In genomic region chr12:121124402-121125109, GRCh38 we compare ENCODE assay signal across 9 cellular contexts. TPM values are rescaled to one million over a fixed set of nuclear protein-coding genes. Genes with fewer than 3 reads are reported as not detected.
A peak's percentile ranks its signal among the peaks of the same experiment; 100 is the strongest.
DNase-seq lines count a peak whose midpoint lies in the region; ATAC-seq, FAIRE-seq and TF ChIP-seq lines count a peak whose summit lies in the region.
"Had no signal": no experiment of that assay in that cellular context is flagged by ENCODE, and none has a peak within 500 bp of the region (broad histone marks: within the 10 kb centered on the region; RNA-seq: fewer than 3 reads in every experiment).

No MANE protein-coding gene starts in this region.

- H3K36me3 ChIP-seq in BLaER1 (no peaks in the 10 kb centered on the region; the same call in 1 of the 2 replicates), astrocyte (ENCODE audit: insufficient read depth, low read length) (no peaks in the 10 kb centered on the region)

- no peak for TF ChIP-seq CTCF in astrocyte (IDR thresholded peaks at IDR 0.05; ENCODE audit: insufficient read depth, low read depth, low read length)

- no peak for ATAC-seq in GM21367 (IDR thresholded peaks at IDR 0.05; ENCODE audit: unreplicated experiment)

- peak; percentile 76 for FAIRE-seq in astrocyte (lab: Jason Lieb, UNC)

- DNase-seq in HT1080 (ENCODE audit: low read depth) (peak; percentile 93), astrocyte (ENCODE audit: low read depth) (peak; percentile 92), kidney tubule cell (ENCODE audit: low spot score) (peak; percentile 100), SKM-1 treated with dmso at 0.1 percent for 144 hours (lab: John Stamatoyannopoulos, UW; ENCODE audit: unreplicated experiment) (no peak), ecto neural progenitor cell (ENCODE audit: low spot score) (no peak)
- no peak for DNase-seq in activated CD8-positive, alpha-beta memory T cell treated with anti-CD3 and anti-CD28 coated beads, Interleukin-2, amount 50 U/mL, for 4 hours

- H3K4me2 ChIP-seq in BLaER1 (peak overlapping the region; percentile 5; the same call in 1 of the 2 replicates), astrocyte (ENCODE audit: low read length) (peak overlapping the region; percentile 44)

- H3K4me1 ChIP-seq in BLaER1 = peaks cover 64% of the 10 kb centered on the region
- peaks cover 5% of the 10 kb centered on the region for H3K4me1 ChIP-seq in astrocyte (ENCODE audit: insufficient read depth, low read length)

- no peak overlapping the region for H2AFZ ChIP-seq in astrocyte (ENCODE audit: low read depth, low read length)

- H3K27me3 ChIP-seq in BLaER1 (no peaks in the 10 kb centered on the region), astrocyte (ENCODE audit: insufficient read depth, low read length) (peaks cover 25% of the 10 kb centered on the region)

- no peaks in the 10 kb centered on the region for H3K9me3 ChIP-seq in BLaER1
- H3K9me3 ChIP-seq in astrocyte (ENCODE audit: insufficient read depth, low read depth, low read length) = no peaks in the 10 kb centered on the region

- H3K27ac Mint-ChIP-seq in astrocyte (ENCODE audit: unreplicated experiment) = peak overlapping the region; percentile 92

- H4K20me1 ChIP-seq in BLaER1 (no peaks in the 10 kb centered on the region), astrocyte (ENCODE audit: insufficient read depth, low read length) (no peaks in the 10 kb centered on the region)

- H3K4me1 Mint-ChIP-seq in astrocyte (ENCODE audit: low read depth, unreplicated experiment) = peaks cover 11% of the 10 kb centered on the region

- H3K9ac ChIP-seq in BLaER1 = no peak overlapping the region
- no peak overlapping the region for H3K9ac ChIP-seq in astrocyte (ENCODE audit: low read length)

- peaks cover 28% of the 10 kb centered on the region for H3K27me3 Mint-ChIP-seq in astrocyte (ENCODE audit: low read depth, unreplicated experiment)

- H3K9me3 Mint-ChIP-seq in astrocyte (ENCODE audit: unreplicated experiment) = peaks cover 7% of the 10 kb centered on the region

- H3K4me3 ChIP-seq in BLaER1 (no peak overlapping the region), astrocyte (ENCODE audit: insufficient read depth, low read depth, low read length) (no peak overlapping the region)

- no peak overlapping the region for H3K4me3 Mint-ChIP-seq in astrocyte (ENCODE audit: unreplicated experiment)
- H3K4me3 Mint-ChIP-seq: neural crest cell had no signal

- no peaks in the 10 kb centered on the region for H3K79me2 ChIP-seq in astrocyte (ENCODE audit: insufficient read depth, low read length)

- H3K36me3 Mint-ChIP-seq in astrocyte (ENCODE audit: low read depth, unreplicated experiment) = no peaks in the 10 kb centered on the region

- H3K27ac ChIP-seq in BLaER1 (no peak overlapping the region), astrocyte (ENCODE audit: low read depth, low read length) (peak overlapping the region; percentile 36)

RNA-seq across cellular contexts. Expression of gene P2RX7, which starts 8.1 kb away (rescaled TPM):
- total RNA-seq in HT1080 (2014; rRNA removed; shearing (Covaris generic)) = not detected in 2 replicates
- 0.02 TPM in 1 of 2 replicates, not detected in the other for polyA plus RNA-seq in HT1080 (2015; cell fraction: cytosol; rRNA removed)
- polyA plus RNA-seq in HT1080 (2015; cell fraction: nucleus; rRNA removed) = 0.02 TPM in 1 of 2 replicates, not detected in the other
- 0.07 TPM in 1 of 2 replicates, not detected in the other for total RNA-seq in astrocyte

Comparison
In these comparisons a context has a peak if more than half of its experiments do, and no peak if none do; other contexts are left out.
1. DNase-seq: peak in HT1080 (single experiment), astrocyte (single experiment) and kidney tubule cell (single experiment); none in SKM-1 treated with dmso at 0.1 percent for 144 hours (single experiment), activated CD8-positive, alpha-beta memory T cell treated with anti-CD3 and anti-CD28 coated beads, Interleukin-2, amount 50 U/mL, for 4 hours (single experiment) and ecto neural progenitor cell (single experiment).